Comparison of ENCODE assay signal across 30 cellular contexts in genomic region chr12:114784526-114784925, GRCh38.
"Had no signal": no experiment of that assay in that cellular context is flagged by ENCODE, and none has a peak within 500 bp of the region (broad histone marks: within the 10 kb centered on the region; RNA-seq: fewer than 3 reads in every experiment).

No MANE protein-coding gene starts in this region.

- H3K27ac ChIP-seq: lower lobe of right lung, neural progenitor cell, neutrophil, ovary, right atrium auricular region, skin epidermis, stomach, testis, thyroid gland, uterus had no signal

- H3K27me3 Mint-ChIP-seq: naive B cell; progenitor cell of endocrine pancreas; stimulated activated naive B cell treated with anti-CD40 and anti-IgM and Interleukin-4, amounts not matched to agents 10 μg/mL and 1 μg/mL and 100 μg/mL, for 72 hours; type B pancreatic cell had no signal

- H3K9me3 ChIP-seq: lower lobe of right lung, neutrophil, ovary, right atrium auricular region, stomach, testis, thyroid gland, uterus had no signal

- H3K9me3 Mint-ChIP-seq: nephron progenitor cell, neural progenitor cell, type B pancreatic cell had no signal

- H3K4me1 ChIP-seq: lower lobe of right lung, right atrium auricular region, thyroid gland, uterus had no signal

- H3K4me1 Mint-ChIP-seq: naive B cell; natural killer cell; stimulated activated naive B cell treated with anti-CD40 and anti-IgM and Interleukin-4, amounts not matched to agents 10 μg/mL and 1 μg/mL and 100 μg/mL, for 72 hours had no signal

- H3K4me3 Mint-ChIP-seq: naive B cell; natural killer cell; nephron progenitor cell; neural progenitor cell; stimulated activated naive B cell treated with anti-CD40 and anti-IgM and Interleukin-4, amounts not matched to agents 10 μg/mL and 1 μg/mL and 100 μg/mL, for 72 hours; type B pancreatic cell had no signal

- H3K27ac Mint-ChIP-seq: naive B cell; natural killer cell; nephron progenitor cell; neural progenitor cell; progenitor cell of endocrine pancreas; stimulated activated naive B cell treated with anti-CD40 and anti-IgM and Interleukin-4, amounts not matched to agents 10 μg/mL and 1 μg/mL and 100 μg/mL, for 72 hours; type B pancreatic cell had no signal

- H3K4me2 ChIP-seq: hepatocyte, neural progenitor cell had no signal

- H3K4me3 ChIP-seq: hepatocyte, lower lobe of right lung, neural progenitor cell, ovary, right atrium auricular region, skin epidermis, stomach, testis, thyroid gland, uterus had no signal

- DNase-seq: kidney glomerular epithelial cell; left cardiac atrium; lower lobe of right lung; mammary epithelial cell; mesenchymal stem cell; naive B cell; natural killer cell; nephron progenitor cell; occipital lobe; ovary; stimulated activated CD4-positive, alpha-beta T cell treated with anti-CD3 and anti-CD28 coated beads, Interleukin-12 subunit alpha, Interleukin-12 subunit beta, amount 100 ng/mL, for 4 hours; stimulated activated CD4-positive, alpha-beta T cell treated with anti-CD3 and anti-CD28 coated beads, Interleukin-15, amount 100 ng/mL, for 24 hours; stimulated activated CD4-positive, alpha-beta T cell treated with anti-CD3 and anti-CD28 coated beads, Interleukin-2, amount 100 ng/mL, for 24 hours; stimulated activated CD4-positive, alpha-beta T cell treated with anti-CD3 and anti-CD28 coated beads, Interleukin-4, amount 100 ng/mL, for 1 hour; stimulated activated naive B cell treated with anti-CD40 and anti-IgM and Interleukin-4, amounts not matched to agents 10 μg/mL and 1 μg/mL and 100 μg/mL, for 72 hours; stimulated activated naive CD8-positive, alpha-beta T cell treated with anti-CD3 and anti-CD28 coated beads, Interleukin-15, Interleukin-2, amounts not matched to agents 100 U/mL and 50 U/mL, for 24 hours; stomach; testis; thyroid gland; uterus had no signal

- H3K27me3 ChIP-seq: hepatocyte, neural progenitor cell, neutrophil, ovary, right atrium auricular region, stomach, testis, thyroid gland, uterus had no signal

- H3K36me3 Mint-ChIP-seq: naive B cell; natural killer cell; neural progenitor cell; stimulated activated naive B cell treated with anti-CD40 and anti-IgM and Interleukin-4, amounts not matched to agents 10 μg/mL and 1 μg/mL and 100 μg/mL, for 72 hours; type B pancreatic cell had no signal

- H3K9ac ChIP-seq: neural progenitor cell had no signal

- H2AFZ ChIP-seq: hepatocyte, neural progenitor cell had no signal

- H3K36me3 ChIP-seq: lower lobe of right lung, neural progenitor cell, neutrophil, ovary, right atrium auricular region, stomach, thyroid gland, uterus had no signal

- ATAC-seq: left cardiac atrium; left lobe of liver; lower lobe of right lung; natural killer cell; sciatic nerve; stimulated activated naive B cell treated with anti-CD40 and anti-IgM and Interleukin-4, amounts not matched to agents 10 μg/mL and 1 μg/mL and 100 μg/mL, for 72 hours; stimulated activated naive CD8-positive, alpha-beta T cell treated with anti-CD3 and anti-CD28 coated beads, Interleukin-15, Interleukin-2, amounts not matched to agents 100 U/mL and 50 U/mL, for 24 hours had no signal

- H3K79me2 ChIP-seq: hepatocyte had no signal

- FAIRE-seq: keratinocyte had no signal
